In genomic region chr7:23558303-23558702, GRCh38 we compare ENCODE assay signal across 31 cellular contexts.
"Had no signal": no experiment of that assay in that cellular context is flagged by ENCODE, and none has a peak within 500 bp of the region (broad histone marks: within the 10 kb centered on the region; RNA-seq: fewer than 3 reads in every experiment).

No MANE protein-coding gene starts in this region.

- H3K4me1 ChIP-seq: adrenal gland, breast epithelium, colonic mucosa, esophagus squamous epithelium had no signal

- FAIRE-seq: endometrium, endothelial cell of umbilical vein had no signal

- ATAC-seq: activated CD4-positive, CD25-positive, alpha-beta regulatory T cell treated with anti-CD3 and anti-CD28 coated beads, Interleukin-2, amount 50 U/mL, for 24 hours; activated CD8-positive, alpha-beta T cell treated with anti-CD3 and anti-CD28 coated beads for 36 hours; activated naive CD8-positive, alpha-beta T cell treated with anti-CD3 and anti-CD28 coated beads, Interleukin-2, amount 50 U/mL, for 24 hours; activated T-cell treated with anti-CD3 and anti-CD28 coated beads, Interleukin-2, amount 50 U/mL, for 4 hours; activated T-helper 17 cell treated with anti-CD3 and anti-CD28 coated beads, Interleukin-2, amount 50 U/mL, for 72 hours had no signal

- H3K36me3 ChIP-seq: adrenal gland, breast epithelium, cardiac muscle cell, colonic mucosa, esophagus squamous epithelium had no signal

- H3K27me3 ChIP-seq: breast epithelium, cardiac muscle cell, colonic mucosa had no signal

- H3K27ac ChIP-seq: adrenal gland, breast epithelium, cardiac muscle cell, colonic mucosa, epithelial cell of prostate, esophagus squamous epithelium, VCaP had no signal

- DNase-seq: activated B cell treated with CpG ODN at 0.5 μM for 24 hours; activated CD4-positive, alpha-beta T cell treated with anti-CD3 and anti-CD28 coated beads for 48 hours; activated CD4-positive, alpha-beta T cell treated with anti-CD3 and anti-CD28 coated beads, Interleukin-2, amount 50 U/mL, for 1 hour; activated CD4-positive, alpha-beta T cell treated with anti-CD3 and anti-CD28 coated beads, Interleukin-2, amount 50 U/mL, for 48 hours; activated CD8-positive, alpha-beta memory T cell treated with anti-CD3 and anti-CD28 coated beads for 24 hours; activated CD8-positive, alpha-beta T cell treated with anti-CD3 and anti-CD28 coated beads for 36 hours; activated effector memory CD4-positive, alpha-beta T cell treated with Interleukin-2 at 50 U/mL for 16 hours; activated gamma-delta T cell treated with Interleukin-2 at 50 U/mL for 16 hours; activated naive CD4-positive, alpha-beta T cell treated with Interleukin-2 at 50 U/mL for 16 hours; activated naive CD8-positive, alpha-beta T cell treated with anti-CD3 and anti-CD28 coated beads for 36 hours; activated naive CD8-positive, alpha-beta T cell treated with anti-CD3 and anti-CD28 coated beads, Interleukin-2, amount 50 U/mL, for 24 hours; activated T-cell treated with anti-CD3 and anti-CD28 coated beads, Interleukin-2, amount 50 U/mL, for 4 hours; adrenal gland; amygdala; aorta; central memory CD4-positive, alpha-beta T cell; cerebellar nuclear complex; colonic mucosa; effector CD8-positive, alpha-beta T cell; esophagus squamous epithelium; foreskin melanocyte; head of caudate nucleus; T-helper 2 cell had no signal

- H3K4me3 ChIP-seq: adrenal gland, breast epithelium, cardiac muscle cell, colonic mucosa, esophagus squamous epithelium had no signal

- H3K9me3 ChIP-seq: adrenal gland, breast epithelium, colonic mucosa, esophagus squamous epithelium had no signal
